In genomic region chr15:73631915-73632669, GRCh38 we compare ENCODE assay signal across 8 cellular contexts. TPM values are rescaled to one million over a fixed set of nuclear protein-coding genes. Genes with fewer than 3 reads are reported as not detected.
DNase-seq lines count a peak whose midpoint lies in the region; ATAC-seq and TF ChIP-seq lines count a peak whose summit lies in the region.

No MANE protein-coding gene starts in this region.

- H3K79me2 ChIP-seq in MM.1S (ENCODE audit: low read length): peaks cover 57% of the 10 kb centered on the region

- no peaks in the 10 kb centered on the region for H3K9me2 ChIP-seq in MM.1S (replicated peaks; ENCODE audit: insufficient read depth, low read length)

- 3 to 6% (median 4%) methylated on average over 6 of the region's 6 CpGs for WGBS in adrenal gland, 4 donors
- WGBS in psoas muscle, 3 donors: 13 to 20% (median 16%) methylated on average over 6 of the region's 6 CpGs

- H2AFZ ChIP-seq in MM.1S (ENCODE audit: low read length): peak overlapping the region; percentile 28; the same call in 1 of the 2 replicates

- H3K4me3 ChIP-seq in MM.1S (ENCODE audit: low read length) (peak overlapping the region; percentile 79), adrenal gland (peak overlapping the region; percentile 37 to 99 (median 62)), left ventricle myocardium inferior (peak overlapping the region; percentile 96), psoas muscle (peak overlapping the region; percentile 85)

- H3K9ac ChIP-seq in MM.1S (ENCODE audit: low read length): peak overlapping the region; percentile 72

- H3K4me1 ChIP-seq in MM.1S (ENCODE audit: low read length) (peaks cover 23% of the 10 kb centered on the region), adrenal gland (replicated peaks in 1 of 2) (peaks cover 37 to 58% of the 10 kb centered on the region in 2 donors), left ventricle myocardium inferior (peaks cover 68% of the 10 kb centered on the region), psoas muscle (peaks cover 54% of the 10 kb centered on the region)

- H3K4me2 ChIP-seq in MM.1S (ENCODE audit: low read depth, low read length): peak overlapping the region; percentile 95

- peak overlapping the region; percentile 6; the same call in 1 of the 2 replicates for H3K27ac ChIP-seq in MM.1S (ENCODE audit: low read length)
- H3K27ac ChIP-seq in adrenal gland: peak overlapping the region in 4 of 5 donors; percentile 85 to 92 (median 91)
- H3K27ac ChIP-seq in left ventricle myocardium inferior (replicated peaks): peak overlapping the region; percentile 97
- peak overlapping the region; percentile 81 for H3K27ac ChIP-seq in psoas muscle

- H4K20me1 ChIP-seq in MM.1S (ENCODE audit: insufficient read depth, low read length): peaks cover 5% of the 10 kb centered on the region; the same call in 1 of the 2 replicates

- intact Hi-C loops in adrenal gland (cut with DNase I): loop anchor here in 1 of 2 donors (5.0 to 10.0 kb wide), 2 partner anchors 70 to 73 kb away; no protein-coding TSS in a partner anchor
- intact Hi-C loops in left ventricle myocardium inferior (cut with micrococcal nuclease): no loop called here
- intact Hi-C loops in psoas muscle (cut with DNase I): loop anchor here (2.0 to 5.0 kb wide), 2 partner anchors 35 to 67 kb away; no protein-coding TSS in a partner anchor

- H3K27me3 ChIP-seq in MM.1S (replicated peaks; ENCODE audit: insufficient read depth, low read length): no peaks in the 10 kb centered on the region
- H3K27me3 ChIP-seq in adrenal gland: no peaks in the 10 kb centered on the region
- H3K27me3 ChIP-seq in left ventricle myocardium inferior (ENCODE audit: low read depth): no peaks in the 10 kb centered on the region
- no peaks in the 10 kb centered on the region for H3K27me3 ChIP-seq in psoas muscle (ENCODE audit: insufficient read depth in 3 of 3, low read length in 2 of 3)

- peak in 1 of 2 donors; percentile 57 for TF ChIP-seq POLR2A in adrenal gland (IDR thresholded peaks at IDR 0.05)

- H3K36me3 ChIP-seq in MM.1S (replicated peaks; ENCODE audit: insufficient read depth, low read length): no peaks in the 10 kb centered on the region
- no peaks in the 10 kb centered on the region for H3K36me3 ChIP-seq in adrenal gland (replicated peaks in 1 of 2)
- H3K36me3 ChIP-seq in left ventricle myocardium inferior: no peaks in the 10 kb centered on the region
- no peaks in the 10 kb centered on the region for H3K36me3 ChIP-seq in psoas muscle (ENCODE audit: insufficient read depth in 1 of 2, low read depth in 1 of 2)

- DNase-seq in DMS 273 (lab: John Stamatoyannopoulos, UW; ENCODE audit: unreplicated experiment): peak; percentile 57
- no peak for DNase-seq in DMS 273 treated with DMSO at 0.1 percent for 48 hours (lab: John Stamatoyannopoulos, UW)
- no peak for DNase-seq in MM.1S
- DNase-seq in adrenal gland: peak; percentile 34 to 63 (median 45)
- DNase-seq in left ventricle myocardium inferior: no peak
- no peak for DNase-seq in psoas muscle
- DNase-seq in T1000 (lab: John Stamatoyannopoulos, UW): no peak

- no peaks in the 10 kb centered on the region for H3K9me3 ChIP-seq in MM.1S (replicated peaks; ENCODE audit: insufficient read depth, low read length)
- H3K9me3 ChIP-seq in adrenal gland (replicated peaks in 1 of 3): no peaks in the 10 kb centered on the region
- H3K9me3 ChIP-seq in left ventricle myocardium inferior (replicated peaks): no peaks in the 10 kb centered on the region
- no peaks in the 10 kb centered on the region for H3K9me3 ChIP-seq in psoas muscle

- 0 out of 2 replicates have a peak, but pooled peaks cover 9% of the 10 kb centered on the region for H3F3A ChIP-seq in MM.1S (ENCODE audit: insufficient read depth, low read length)

- no peak for TF ChIP-seq CTCF in MM.1S (IDR thresholded peaks at IDR 0.05; ENCODE audit: low read length)
- no peak for TF ChIP-seq CTCF in adrenal gland (IDR thresholded peaks at IDR 0.05)
- no peak for TF ChIP-seq CTCF in left ventricle myocardium inferior (IDR thresholded peaks at IDR 0.05; ENCODE audit: borderline replicate concordance)
- TF ChIP-seq CTCF in psoas muscle (IDR thresholded peaks at IDR 0.05): no peak

- ATAC-seq in psoas muscle (peak in 1 of 4 donors; percentile 7), GM18861 (IDR thresholded peaks at IDR 0.05; ENCODE audit: unreplicated experiment) (no peak)

RNA-seq across cellular contexts. Expression of gene NPTN, which starts 1.1 kb away (rescaled TPM):
- total RNA-seq in adrenal gland (100 to 1,000 TPM; 100 to 197 (median 127) TPM), left ventricle myocardium inferior (227 TPM), psoas muscle (10 to 100 TPM; 28.8 to 40.8 (median 32.6) TPM)
- polyA plus RNA-seq in adrenal gland (100 to 1,000 TPM in 1 of 3 donors, 10 to 100 TPM in 2; 26.5 to 169 (median 28.7) TPM), psoas muscle (10 to 100 TPM; 26.3 to 41.1 (median 32.1) TPM)

RNA-seq across cellular contexts. Expression of gene CD276, which starts 52.1 kb away (rescaled TPM):
- 100 to 1,000 TPM in 4 of 8 donors, 10 to 100 TPM in 4; 68.4 to 147 (median 98.2) TPM for total RNA-seq in adrenal gland
- polyA plus RNA-seq in adrenal gland: 10 to 100 TPM; 53.4 to 100.0 (median 78.7) TPM
- 32.4 TPM for total RNA-seq in left ventricle myocardium inferior
- total RNA-seq in psoas muscle: 1 to 10 TPM; 7.5 to 8.9 (median 8.9) TPM
- polyA plus RNA-seq in psoas muscle: 10 to 100 TPM in 1 of 3 donors, 1 to 10 TPM in 2; 7.3 to 15.0 (median 7.7) TPM

Comparison
In these comparisons a context has a peak if more than half of its experiments do, and no peak if none do; other contexts are left out.
1. DNase-seq: peak in DMS 273 (single experiment) and adrenal gland (7 of 7); none in DMS 273 treated with DMSO at 0.1 percent for 48 hours (single experiment), MM.1S (single experiment), left ventricle myocardium inferior (single experiment), psoas muscle (0 of 2) and T1000 (single experiment).
2. H3K27ac ChIP-seq: peak in every context shown above with its lines; median percentile 97 in left ventricle myocardium inferior; 91 in adrenal gland; 81 in psoas muscle; 6 in MM.1S.
3. Peak in every context shown above with its lines, with median percentiles within 50 percentile points of each other: H3K4me3 ChIP-seq.